Comparison of ENCODE assay signal across 8 cellular contexts in genomic region chr2:85601771-85602475, GRCh38. TPM values are rescaled to one million over a fixed set of nuclear protein-coding genes. Genes with fewer than 3 reads are reported as not detected.
DNase-seq lines count a peak whose midpoint lies in the region; ATAC-seq and TF ChIP-seq lines count a peak whose summit lies in the region.

No MANE protein-coding gene starts in this region.

- peak in 1 of 5 donors; percentile 37 for DNase-seq in CD4-positive, alpha-beta memory T cell
- no peak for DNase-seq in activated T-helper 1 cell treated with anti-CD3 and anti-CD28 coated beads, Interleukin-12 subunit alpha, Interleukin-12 subunit beta, Interleukin-2, Interleukin-4 antibody, amounts not matched to agents 30 ng/mL and 10 ng/mL and 1 ng/mL, durations not matched to agents 14 hours and 24 hours and 36 hours (ENCODE audit: low spot score)
- DNase-seq in head of caudate nucleus (peak in 40 of 42 donors; percentile 52 to 86 (median 71)), omental fat pad (ENCODE audit: low spot score) (no peak), NCI-H1092 treated with DMSO at 0.1 percent for 48 hours (lab: John Stamatoyannopoulos, UW) (no peak), inferior parietal cortex (ENCODE audit: extremely low spot score) (no peak)

- CTCF ChIA-PET in CD4-positive, alpha-beta memory T cell (lab: Charles Lee; ENCODE audit: partially characterized antibody), result interaction anchor here (0.7 kb wide), 1 partner anchor 181 kb away, joined by 3 read pairs; no protein-coding TSS in a partner anchor

- no peak for TF ChIP-seq CTCF in omental fat pad (IDR thresholded peaks at IDR 0.05)

- peak overlapping the region; percentile 75 to 96 (median 90) for H3K27ac Mint-ChIP-seq in CD4-positive, alpha-beta memory T cell
- no peak overlapping the region for H3K27ac Mint-ChIP-seq in activated T-helper 1 cell treated with anti-CD3 and anti-CD28 coated beads, Interleukin-12 subunit alpha, Interleukin-12 subunit beta, Interleukin-2, Interleukin-4 antibody, amounts not matched to agents 30 ng/mL and 10 ng/mL and 1 ng/mL, durations not matched to agents 14 hours and 24 hours and 36 hours

- no peaks in the 10 kb centered on the region for H3K27me3 Mint-ChIP-seq in CD4-positive, alpha-beta memory T cell
- no peaks in the 10 kb centered on the region for H3K27me3 Mint-ChIP-seq in activated T-helper 1 cell treated with anti-CD3 and anti-CD28 coated beads, Interleukin-12 subunit alpha, Interleukin-12 subunit beta, Interleukin-2, Interleukin-4 antibody, amounts not matched to agents 30 ng/mL and 10 ng/mL and 1 ng/mL, durations not matched to agents 14 hours and 24 hours and 36 hours (ENCODE audit: insufficient read depth)

- peak overlapping the region; percentile 62 for H3K27ac ChIP-seq in CD4-positive, alpha-beta memory T cell (ENCODE audit: low read depth, low read length)

- POLR2A ChIA-PET in CD4-positive, alpha-beta memory T cell (lab: Charles Lee; ENCODE audit: partially characterized antibody), result interaction anchor here (0.7 to 8.8 kb wide), 14 partner anchors 9 to 274 kb away, joined by 3 to 86 read pairs (median 6); partner anchors contain the start of genes C2orf68, GGCX, MAT2A and TGOLN2

- H3K9me3 ChIP-seq in CD4-positive, alpha-beta memory T cell (ENCODE audit: control insufficient read depth in 1 of 2, low read length in 2 of 2), result no peaks in the 10 kb centered on the region

- ATAC-seq in GM19438 (IDR thresholded peaks at IDR 0.05; ENCODE audit: low read depth, unreplicated experiment), result peak; percentile 42
- peak; percentile 37 for ATAC-seq in HG03439 (IDR thresholded peaks at IDR 0.05; ENCODE audit: unreplicated experiment)
- ATAC-seq in omental fat pad (ENCODE audit: low FRiP score), result peak; percentile 73

- peaks cover 14 to 52% (median 37%) of the 10 kb centered on the region in 4 donors for H3K4me1 Mint-ChIP-seq in CD4-positive, alpha-beta memory T cell
- H3K4me1 Mint-ChIP-seq in activated T-helper 1 cell treated with anti-CD3 and anti-CD28 coated beads, Interleukin-12 subunit alpha, Interleukin-12 subunit beta, Interleukin-2, Interleukin-4 antibody, amounts not matched to agents 30 ng/mL and 10 ng/mL and 1 ng/mL, durations not matched to agents 14 hours and 24 hours and 36 hours (ENCODE audit: low read depth), result peaks cover 18% of the 10 kb centered on the region

- peaks cover 35% of the 10 kb centered on the region for H3K4me1 ChIP-seq in CD4-positive, alpha-beta memory T cell (ENCODE audit: insufficient read depth, low read length)

- peak overlapping the region; percentile 81 to 94 (median 88) for H3K4me3 Mint-ChIP-seq in CD4-positive, alpha-beta memory T cell
- peak overlapping the region; percentile 86 for H3K4me3 Mint-ChIP-seq in activated T-helper 1 cell treated with anti-CD3 and anti-CD28 coated beads, Interleukin-12 subunit alpha, Interleukin-12 subunit beta, Interleukin-2, Interleukin-4 antibody, amounts not matched to agents 30 ng/mL and 10 ng/mL and 1 ng/mL, durations not matched to agents 14 hours and 24 hours and 36 hours

- peak overlapping the region in 1 of 2 donors; percentile 66 for H3K4me3 ChIP-seq in CD4-positive, alpha-beta memory T cell (ENCODE audit: low read length in 2 of 2)

- intact Hi-C loops in CD4-positive, alpha-beta memory T cell (cut with micrococcal nuclease), result loop anchor here (1.0 to 5.0 kb wide), 4 partner anchors 10 to 840 kb away; partner anchors contain the start of genes C2orf68, GGCX and KDM3A
- intact Hi-C loops in activated T-helper 1 cell treated with anti-CD3 and anti-CD28 coated beads, Interleukin-12 subunit alpha, Interleukin-12 subunit beta, Interleukin-2, Interleukin-4 antibody, amounts not matched to agents 30 ng/mL and 10 ng/mL and 1 ng/mL, durations not matched to agents 14 hours and 24 hours and 36 hours (cut with micrococcal nuclease), result loop anchor here (1.0 to 2.0 kb wide), 5 partner anchors 9 to 184 kb away; partner anchors contain the start of genes MAT2A, SH2D6, USP39 and VAMP5
- intact Hi-C loops in head of caudate nucleus (cut with DNase I), result no loop called here

- peaks cover 0 to 24% of the 10 kb centered on the region in 2 donors for H3K36me3 Mint-ChIP-seq in CD4-positive, alpha-beta memory T cell
- peaks cover 10% of the 10 kb centered on the region for H3K36me3 Mint-ChIP-seq in activated T-helper 1 cell treated with anti-CD3 and anti-CD28 coated beads, Interleukin-12 subunit alpha, Interleukin-12 subunit beta, Interleukin-2, Interleukin-4 antibody, amounts not matched to agents 30 ng/mL and 10 ng/mL and 1 ng/mL, durations not matched to agents 14 hours and 24 hours and 36 hours (ENCODE audit: low read depth)

- H3K27me3 ChIP-seq in CD4-positive, alpha-beta memory T cell (ENCODE audit: insufficient read depth, low read length), result no peaks in the 10 kb centered on the region

- peaks cover 11% of the 10 kb centered on the region for H3K36me3 ChIP-seq in CD4-positive, alpha-beta memory T cell (ENCODE audit: insufficient read depth, low read length)

- peaks cover 0 to 2% (median 0%) of the 10 kb centered on the region in 8 donors for H3K9me3 Mint-ChIP-seq in CD4-positive, alpha-beta memory T cell
- H3K9me3 Mint-ChIP-seq in activated T-helper 1 cell treated with anti-CD3 and anti-CD28 coated beads, Interleukin-12 subunit alpha, Interleukin-12 subunit beta, Interleukin-2, Interleukin-4 antibody, amounts not matched to agents 30 ng/mL and 10 ng/mL and 1 ng/mL, durations not matched to agents 14 hours and 24 hours and 36 hours, result no peaks in the 10 kb centered on the region

RNA-seq across cellular contexts. Expression of gene TMEM150A, which starts 0.6 kb away (rescaled TPM):
- 10 to 100 TPM; 13.3 to 14.3 TPM for total RNA-seq in CD4-positive, alpha-beta memory T cell
- 10 to 100 TPM; 15.3 to 17.9 TPM for polyA plus RNA-seq in CD4-positive, alpha-beta memory T cell
- total RNA-seq in activated T-helper 1 cell treated with anti-CD3 and anti-CD28 coated beads, Interleukin-12 subunit alpha, Interleukin-12 subunit beta, Interleukin-2, Interleukin-4 antibody, amounts not matched to agents 30 ng/mL and 10 ng/mL and 1 ng/mL, durations not matched to agents 14 hours and 24 hours and 36 hours, result 7.0 and 8.9 TPM in 2 replicates
- 10 to 100 TPM; 20.1 to 38.7 (median 25.5) TPM for total RNA-seq in omental fat pad

RNA-seq across cellular contexts. Expression of gene RNF181, which starts 6.4 kb away (rescaled TPM):
- total RNA-seq in CD4-positive, alpha-beta memory T cell, result 10 to 100 TPM; 73.6 to 77.1 TPM
- polyA plus RNA-seq in CD4-positive, alpha-beta memory T cell, result 100 to 1,000 TPM; 176 to 215 TPM
- total RNA-seq in activated T-helper 1 cell treated with anti-CD3 and anti-CD28 coated beads, Interleukin-12 subunit alpha, Interleukin-12 subunit beta, Interleukin-2, Interleukin-4 antibody, amounts not matched to agents 30 ng/mL and 10 ng/mL and 1 ng/mL, durations not matched to agents 14 hours and 24 hours and 36 hours, result 111 and 116 TPM in 2 replicates
- total RNA-seq in omental fat pad, result 100 to 1,000 TPM in 3 of 4 donors, 10 to 100 TPM in 1; 94.7 to 216 (median 144) TPM

RNA-seq across cellular contexts. Expression of gene C2orf68, which starts 9.9 kb away (rescaled TPM):
- 10 to 100 TPM; 87.3 to 89.9 TPM for total RNA-seq in CD4-positive, alpha-beta memory T cell
- 10 to 100 TPM; 16.9 to 19.4 TPM for polyA plus RNA-seq in CD4-positive, alpha-beta memory T cell
- total RNA-seq in activated T-helper 1 cell treated with anti-CD3 and anti-CD28 coated beads, Interleukin-12 subunit alpha, Interleukin-12 subunit beta, Interleukin-2, Interleukin-4 antibody, amounts not matched to agents 30 ng/mL and 10 ng/mL and 1 ng/mL, durations not matched to agents 14 hours and 24 hours and 36 hours, result 36.3 and 36.7 TPM in 2 replicates
- 10 to 100 TPM in 3 of 4 donors, 1 to 10 TPM in 1; 7.9 to 19.5 (median 12.8) TPM for total RNA-seq in omental fat pad

RNA-seq across cellular contexts. Expression of gene USP39, which starts 14.1 kb away (rescaled TPM):
- 10 to 100 TPM; 57.2 to 61.7 TPM for total RNA-seq in CD4-positive, alpha-beta memory T cell
- 10 to 100 TPM; 72.5 to 90.2 TPM for polyA plus RNA-seq in CD4-positive, alpha-beta memory T cell
- total RNA-seq in activated T-helper 1 cell treated with anti-CD3 and anti-CD28 coated beads, Interleukin-12 subunit alpha, Interleukin-12 subunit beta, Interleukin-2, Interleukin-4 antibody, amounts not matched to agents 30 ng/mL and 10 ng/mL and 1 ng/mL, durations not matched to agents 14 hours and 24 hours and 36 hours, result 90.2 and 93.1 TPM in 2 replicates
- 10 to 100 TPM; 40.1 to 61.5 (median 49.0) TPM for total RNA-seq in omental fat pad

RNA-seq across cellular contexts. Expression of gene VAMP5, which starts 17.7 kb away (rescaled TPM):
- total RNA-seq in CD4-positive, alpha-beta memory T cell, result 10 to 100 TPM; 25.5 to 25.6 TPM
- polyA plus RNA-seq in CD4-positive, alpha-beta memory T cell, result 100 to 1,000 TPM; 109 to 136 TPM
- 31.7 and 40.0 TPM in 2 replicates for total RNA-seq in activated T-helper 1 cell treated with anti-CD3 and anti-CD28 coated beads, Interleukin-12 subunit alpha, Interleukin-12 subunit beta, Interleukin-2, Interleukin-4 antibody, amounts not matched to agents 30 ng/mL and 10 ng/mL and 1 ng/mL, durations not matched to agents 14 hours and 24 hours and 36 hours
- total RNA-seq in omental fat pad, result 100 to 1,000 TPM in 1 of 4 donors, 10 to 100 TPM in 3; 51.4 to 116 (median 85.0) TPM

Comparison
In these comparisons a context has a peak if more than half of its experiments do, and no peak if none do; other contexts are left out.
1. DNase-seq: peak in head of caudate nucleus (40 of 42); none in activated T-helper 1 cell treated with anti-CD3 and anti-CD28 coated beads, Interleukin-12 subunit alpha, Interleukin-12 subunit beta, Interleukin-2, Interleukin-4 antibody, amounts not matched to agents 30 ng/mL and 10 ng/mL and 1 ng/mL, durations not matched to agents 14 hours and 24 hours and 36 hours (single experiment), omental fat pad (single experiment), NCI-H1092 treated with DMSO at 0.1 percent for 48 hours (single experiment) and inferior parietal cortex (single experiment).
2. Peak in every context shown above with its lines, with median percentiles within 50 percentile points of each other: ATAC-seq.